Comparison of ENCODE assay signal across 8 cellular contexts in genomic region chr15:98647774-98648653, GRCh38. TPM values are rescaled to one million over a fixed set of nuclear protein-coding genes. Genes with fewer than 3 reads are reported as not detected.
DNase-seq lines count a peak whose midpoint lies in the region; FAIRE-seq and TF ChIP-seq lines count a peak whose summit lies in the region.

IGF1R (plus strand) TSS chr15:98648539; CDS start chr15:98649582, 1,043 bp downstream.

- peak within 1 kb of the TSS; percentile 80 for H3K4me3 ChIP-seq in Loucy (ENCODE audit: low read length, poor library complexity, severe bottlenecking)
- H3K4me3 ChIP-seq in SK-N-MC, result peak within 1 kb of the TSS; percentile 92

- no peaks in the 10 kb centered on the region for H3K9me3 Mint-ChIP-seq in activated naive CD4-positive, alpha-beta T cell treated with anti-CD3 and anti-CD28 coated beads, Interleukin-2, amount 10 ng/mL, durations not matched to agents 7 days and 5 days

- CTCF ChIA-PET in activated naive CD4-positive, alpha-beta T cell treated with anti-CD3 and anti-CD28 coated beads, Interleukin-2, amount 10 ng/mL, durations not matched to agents 7 days and 5 days (lab: Charles Lee), result interaction anchor here (1.2 to 6.8 kb wide), 6 partner anchors 10 to 128 kb away, joined by 3 to 64 read pairs (median 8); no protein-coding TSS in a partner anchor

- peaks cover 40% of the 10 kb centered on the region for H3K27me3 Mint-ChIP-seq in activated naive CD4-positive, alpha-beta T cell treated with anti-CD3 and anti-CD28 coated beads, Interleukin-2, amount 10 ng/mL, durations not matched to agents 7 days and 5 days

- no peak for TF ChIP-seq CTCF in Loucy (conservative IDR thresholded peaks at IDR 0.05; ENCODE audit: low read length)

- peaks cover 30% of the 10 kb centered on the region for H3K4me1 ChIP-seq in Loucy (ENCODE audit: insufficient read depth, low read length, poor library complexity, severe bottlenecking)

- H3K36me3 ChIP-seq in Loucy (ENCODE audit: insufficient read depth, low read length) (no peaks in the 10 kb centered on the region), SK-N-MC (ENCODE audit: insufficient read depth, low read length) (no peaks in the 10 kb centered on the region)

- DNase-seq in Daoy (ENCODE audit: low read depth) (peak; percentile 92), H54 (ENCODE audit: insufficient read length, low spot score) (peak; percentile 68), SK-N-MC (ENCODE audit: low read depth, low spot score) (no peak), globus pallidus (ENCODE audit: low spot score) (peak; percentile 90), occipital lobe (lab: John Stamatoyannopoulos, UW) (peak; percentile 90), superior temporal gyrus (ENCODE audit: extremely low spot score) (peak; percentile 85)
- DNase-seq in activated naive CD4-positive, alpha-beta T cell treated with anti-CD3 and anti-CD28 coated beads, Interleukin-2, amount 10 ng/mL, durations not matched to agents 7 days and 5 days, result peak; percentile 87

- peak within 1 kb of the TSS; percentile 88 for H3K27ac ChIP-seq in SK-N-MC

- H3K4me1 Mint-ChIP-seq in activated naive CD4-positive, alpha-beta T cell treated with anti-CD3 and anti-CD28 coated beads, Interleukin-2, amount 10 ng/mL, durations not matched to agents 7 days and 5 days, result peaks cover 32% of the 10 kb centered on the region

- H3K4me2 ChIP-seq in Loucy (ENCODE audit: low read depth, low read length, poor library complexity, severe bottlenecking), result peak within 1 kb of the TSS; percentile 89

- H3K9ac ChIP-seq in Loucy (ENCODE audit: low read depth, low read length, poor library complexity, severe bottlenecking) (peak within 1 kb of the TSS; percentile 87), SK-N-MC (ENCODE audit: insufficient read length) (peak within 1 kb of the TSS; percentile 86)

- H3K9me2 ChIP-seq in Loucy (replicated peaks; ENCODE audit: low read depth, low read length), result no peaks in the 10 kb centered on the region

- H3K79me2 ChIP-seq in Loucy (ENCODE audit: insufficient read depth, low read length), result peaks cover 37% of the 10 kb centered on the region

- no peak for TF ChIP-seq POLR2A in H54 (IDR thresholded peaks at IDR 0.05; ENCODE audit: low read depth, low read length)

- H3F3A ChIP-seq in Loucy (ENCODE audit: low read depth), result no peaks in the 10 kb centered on the region

- no peak for FAIRE-seq in H54 (lab: Jason Lieb, UNC)

- H3K27ac Mint-ChIP-seq in activated naive CD4-positive, alpha-beta T cell treated with anti-CD3 and anti-CD28 coated beads, Interleukin-2, amount 10 ng/mL, durations not matched to agents 7 days and 5 days, result peak within 1 kb of the TSS; percentile 94

- H3K4me3 Mint-ChIP-seq in activated naive CD4-positive, alpha-beta T cell treated with anti-CD3 and anti-CD28 coated beads, Interleukin-2, amount 10 ng/mL, durations not matched to agents 7 days and 5 days, result peak within 1 kb of the TSS; percentile 85

- H3K9me3 ChIP-seq in Loucy (ENCODE audit: insufficient read depth, low read depth, low read length), result no peaks in the 10 kb centered on the region
- no peaks in the 10 kb centered on the region for H3K9me3 ChIP-seq in SK-N-MC (ENCODE audit: low read depth, low read length)

- H4K20me1 ChIP-seq in Loucy (ENCODE audit: insufficient read depth, low read length, poor library complexity, severe bottlenecking), result peaks cover 34% of the 10 kb centered on the region

- peak within 1 kb of the TSS; percentile 96 for H2AFZ ChIP-seq in Loucy (ENCODE audit: low read length)

- H3K36me3 Mint-ChIP-seq in activated naive CD4-positive, alpha-beta T cell treated with anti-CD3 and anti-CD28 coated beads, Interleukin-2, amount 10 ng/mL, durations not matched to agents 7 days and 5 days, result no peaks in the 10 kb centered on the region

- peaks cover 16% of the 10 kb centered on the region for H3K27me3 ChIP-seq in Loucy (ENCODE audit: insufficient read depth, low read length, poor library complexity, severe bottlenecking)

RNA-seq across cellular contexts. Expression of gene IGF1R, which starts in this region (rescaled TPM):
- total RNA-seq in Daoy (2014; rRNA removed; shearing (Covaris generic)), result 6.2 and 14.2 TPM in 2 replicates
- total RNA-seq in occipital lobe, result 37.4 TPM
